Comparison of ENCODE assay signal across 22 cellular contexts in the genomic region with DNA sequence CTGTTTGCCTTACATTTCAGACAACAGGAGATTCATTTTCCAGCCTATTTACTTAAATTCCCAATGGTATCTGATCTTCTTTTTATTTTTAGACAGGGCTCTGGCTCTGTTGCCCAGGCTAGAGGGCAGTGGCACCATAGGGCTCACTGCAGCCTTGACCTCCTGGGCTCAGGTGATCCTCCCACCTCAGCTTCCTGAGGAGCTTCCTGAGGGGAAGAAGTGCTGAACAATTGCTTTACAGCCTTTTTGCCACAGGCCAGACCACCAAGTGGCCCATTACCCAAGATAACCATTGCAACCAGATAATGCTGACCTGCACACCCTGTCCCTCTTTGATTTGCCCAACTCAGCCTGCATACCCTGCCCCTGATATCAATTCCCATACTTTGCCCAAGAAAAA.
A peak's percentile ranks its signal among the peaks of the same experiment; 100 is the strongest.
DNase-seq lines count a peak whose midpoint lies in the region; ATAC-seq, FAIRE-seq and TF ChIP-seq lines count a peak whose summit lies in the region.
"Had no signal": no experiment of that assay in that cellular context is flagged by ENCODE, and none has a peak within 500 bp of the region (broad histone marks: within the 10 kb centered on the region; RNA-seq: fewer than 3 reads in every experiment).

No MANE protein-coding gene starts in this region.

- no peaks in the 10 kb centered on the region for H3K79me2 ChIP-seq in HepG2 (ENCODE audit: insufficient read depth, low read length)

- TF ChIP-seq EP300 in HepG2 (IDR thresholded peaks at IDR 0.05; ENCODE audit: low read depth in 2 of 2, low read length in 2 of 2) (no peak), HepG2 (CRISPR knock-in tag; IDR thresholded peaks at IDR 0.05; ENCODE audit: borderline replicate concordance) (no peak)

- peak overlapping the region; percentile 30 for H3K27ac Mint-ChIP-seq in glutamatergic neuron (ENCODE audit: unreplicated experiment)
- no peak overlapping the region for H3K27ac Mint-ChIP-seq in activated T-helper 1 cell treated with anti-CD3 and anti-CD28 coated beads, Interleukin-12 subunit alpha, Interleukin-12 subunit beta, Interleukin-2, Interleukin-4 antibody, amounts not matched to agents 30 ng/mL and 10 ng/mL and 1 ng/mL, durations not matched to agents 14 hours and 24 hours and 36 hours
- H3K27ac Mint-ChIP-seq: CD4-positive, alpha-beta T cell; HFFc6 had no signal

- CTCF ChIA-PET in HepG2 (lab: Yijun Ruan, JAX; ENCODE audit: low intra/inter-chr PET ratio, low total read pairs) = no interaction called here

- H3K36me3 ChIP-seq in HepG2 (replicated peaks in 1 of 2; ENCODE audit: control insufficient read depth in 1 of 2, insufficient read depth in 2 of 2, low read length in 2 of 2) (no peaks in the 10 kb centered on the region), right lobe of liver (no peaks in the 10 kb centered on the region), HUES64 (ENCODE audit: insufficient read depth, low read length) (peaks cover 5% of the 10 kb centered on the region; the same call in 1 of the 2 replicates), body of pancreas (replicated peaks in 1 of 2; ENCODE audit: insufficient read depth in 1 of 2, low read depth in 2 of 2) (no peaks in the 10 kb centered on the region), adrenal gland (replicated peaks in 1 of 2) (no peaks in the 10 kb centered on the region)

- ATAC-seq in HepG2 = peak; percentile 26; the same call in 1 of the 3 replicates
- no peak for ATAC-seq in right lobe of liver
- ATAC-seq in body of pancreas = no peak
- ATAC-seq: A549, GM12878, HCT116 had no signal

- peaks cover 4% of the 10 kb centered on the region for H3K27me3 Mint-ChIP-seq in glutamatergic neuron (ENCODE audit: unreplicated experiment)
- H3K27me3 Mint-ChIP-seq in activated T-helper 1 cell treated with anti-CD3 and anti-CD28 coated beads, Interleukin-12 subunit alpha, Interleukin-12 subunit beta, Interleukin-2, Interleukin-4 antibody, amounts not matched to agents 30 ng/mL and 10 ng/mL and 1 ng/mL, durations not matched to agents 14 hours and 24 hours and 36 hours (ENCODE audit: insufficient read depth) = no peaks in the 10 kb centered on the region
- H3K27me3 Mint-ChIP-seq: CD4-positive, alpha-beta T cell had no signal

- H3K9me3 ChIP-seq in HepG2 (ENCODE audit: low read length) (peaks cover 16% of the 10 kb centered on the region), right lobe of liver (no peaks in the 10 kb centered on the region), HUES64 (ENCODE audit: insufficient read depth, low read depth, low read length) (peaks cover 39% of the 10 kb centered on the region), body of pancreas (no peaks in the 10 kb centered on the region), adrenal gland (replicated peaks in 1 of 3) (no peaks in the 10 kb centered on the region)
- H3K9me3 ChIP-seq: A549, Caco-2 had no signal

- H3K9me3 Mint-ChIP-seq in glutamatergic neuron (ENCODE audit: unreplicated experiment) = peaks cover 12% of the 10 kb centered on the region
- H3K9me3 Mint-ChIP-seq in activated T-helper 1 cell treated with anti-CD3 and anti-CD28 coated beads, Interleukin-12 subunit alpha, Interleukin-12 subunit beta, Interleukin-2, Interleukin-4 antibody, amounts not matched to agents 30 ng/mL and 10 ng/mL and 1 ng/mL, durations not matched to agents 14 hours and 24 hours and 36 hours = peaks cover 10% of the 10 kb centered on the region

- DNase-seq in HepG2 (ENCODE audit: low spot score) = no peak
- no peak for DNase-seq in right lobe of liver
- no peak for DNase-seq in glutamatergic neuron
- no peak for DNase-seq in activated T-helper 1 cell treated with anti-CD3 and anti-CD28 coated beads, Interleukin-12 subunit alpha, Interleukin-12 subunit beta, Interleukin-2, Interleukin-4 antibody, amounts not matched to agents 30 ng/mL and 10 ng/mL and 1 ng/mL, durations not matched to agents 14 hours and 24 hours and 36 hours (ENCODE audit: low spot score)
- no peak for DNase-seq in body of pancreas
- no peak for DNase-seq in DMS53 (lab: John Stamatoyannopoulos, UW)
- no peak for DNase-seq in adrenal gland
- DNase-seq: AML-193; Caco-2; CD4-positive, alpha-beta T cell; DMS79; HFFc6 had no signal

- TF ChIP-seq RAD21 in HepG2 (CRISPR knock-in tag; IDR thresholded peaks at IDR 0.05) = no peak

- H3K27ac ChIP-seq in HepG2 (ENCODE audit: extremely low read length, insufficient read depth, low read length) (no peak overlapping the region), right lobe of liver (no peak overlapping the region), HUES64 (ENCODE audit: low read depth, low read length) (peak overlapping the region; percentile 88), body of pancreas (no peak overlapping the region), adrenal gland (no peak overlapping the region)
- H3K27ac ChIP-seq: 22Rv1, A549, C4-2B, HL-60 had no signal

- POLR2A ChIA-PET in HepG2 (lab: Yijun Ruan, JAX) = interaction anchor here (1.2 kb wide), 1 partner anchor 13 kb away, joined by 3 read pairs; no protein-coding TSS in a partner anchor

- no peak overlapping the region for H3K4me3 Mint-ChIP-seq in glutamatergic neuron (ENCODE audit: unreplicated experiment)
- no peak overlapping the region for H3K4me3 Mint-ChIP-seq in activated T-helper 1 cell treated with anti-CD3 and anti-CD28 coated beads, Interleukin-12 subunit alpha, Interleukin-12 subunit beta, Interleukin-2, Interleukin-4 antibody, amounts not matched to agents 30 ng/mL and 10 ng/mL and 1 ng/mL, durations not matched to agents 14 hours and 24 hours and 36 hours
- H3K4me3 Mint-ChIP-seq: CD4-positive, alpha-beta T cell; HFFc6 had no signal

- BruUV-seq in HepG2 (replicated peaks; lab: Mats Ljungman, UMichigan) = no TSS peak

- H2AFZ ChIP-seq in HepG2 (ENCODE audit: low read length) = no peak overlapping the region

- no peak for FAIRE-seq in HepG2 (lab: Jason Lieb, UNC)
- FAIRE-seq: A549, D721Med, GM12878, GM19239, H54 had no signal

- H3K4me1 ChIP-seq in HepG2 (ENCODE audit: insufficient read depth, low read length) (peaks cover 81% of the 10 kb centered on the region), right lobe of liver (peaks cover 0 to 7% (median 0%) of the 10 kb centered on the region in 4 donors), HUES64 (ENCODE audit: insufficient read depth, low read length) (peaks cover 27% of the 10 kb centered on the region), body of pancreas (no peaks in the 10 kb centered on the region), adrenal gland (replicated peaks in 1 of 2) (no peaks in the 10 kb centered on the region)
- H3K4me1 ChIP-seq: Caco-2 had no signal

- H3K27me3 ChIP-seq in HepG2 (ENCODE audit: control insufficient read depth in 1 of 2, insufficient read depth in 2 of 2, low read length in 2 of 2) = no peaks in the 10 kb centered on the region
- H3K27me3 ChIP-seq in right lobe of liver = no peaks in the 10 kb centered on the region
- no peaks in the 10 kb centered on the region for H3K27me3 ChIP-seq in HUES64 (ENCODE audit: insufficient read depth, low read length)
- no peaks in the 10 kb centered on the region for H3K27me3 ChIP-seq in body of pancreas
- H3K27me3 ChIP-seq in adrenal gland = no peaks in the 10 kb centered on the region

- in situ Hi-C loops in HepG2 (cut with HindIII; ENCODE audit: extremely low pct_ligation_motif_present, low pct_unique_long_range_greater_than_20kb) = no loop called here

- peaks cover 40% of the 10 kb centered on the region for H3K36me3 Mint-ChIP-seq in glutamatergic neuron (ENCODE audit: unreplicated experiment)
- H3K36me3 Mint-ChIP-seq in activated T-helper 1 cell treated with anti-CD3 and anti-CD28 coated beads, Interleukin-12 subunit alpha, Interleukin-12 subunit beta, Interleukin-2, Interleukin-4 antibody, amounts not matched to agents 30 ng/mL and 10 ng/mL and 1 ng/mL, durations not matched to agents 14 hours and 24 hours and 36 hours (ENCODE audit: low read depth) = no peaks in the 10 kb centered on the region

- no peak overlapping the region for H3K4me3 ChIP-seq in HepG2 (replicated peaks in 1 of 3; ENCODE audit: insufficient read depth in 1 of 3, low read depth in 2 of 3, low read length in 3 of 3)
- no peak overlapping the region for H3K4me3 ChIP-seq in right lobe of liver
- no peak overlapping the region for H3K4me3 ChIP-seq in HUES64 (ENCODE audit: low read length)
- no peak overlapping the region for H3K4me3 ChIP-seq in body of pancreas
- H3K4me3 ChIP-seq in adrenal gland = no peak overlapping the region
- H3K4me3 ChIP-seq: A549, GM12878 had no signal

- no peak overlapping the region for H3K9ac ChIP-seq in HepG2 (ENCODE audit: insufficient read depth, low read depth, low read length)
- peak overlapping the region; percentile 26; the same call in 1 of the 2 replicates for H3K9ac ChIP-seq in HUES64 (ENCODE audit: low read depth, low read length)

- intact Hi-C loops in HepG2 (cut with micrococcal nuclease; ENCODE audit: unreplicated experiment) = no loop called here
- intact Hi-C loops in right lobe of liver (cut with DNase I) = no loop called here
- intact Hi-C loops in activated T-helper 1 cell treated with anti-CD3 and anti-CD28 coated beads, Interleukin-12 subunit alpha, Interleukin-12 subunit beta, Interleukin-2, Interleukin-4 antibody, amounts not matched to agents 30 ng/mL and 10 ng/mL and 1 ng/mL, durations not matched to agents 14 hours and 24 hours and 36 hours (cut with micrococcal nuclease) = no loop called here
- intact Hi-C loops in body of pancreas (cut with DNase I) = no loop called here
- intact Hi-C loops in adrenal gland (cut with DNase I) = no loop called here

- peaks cover 4% of the 10 kb centered on the region for H3K4me1 Mint-ChIP-seq in glutamatergic neuron (ENCODE audit: low read depth, unreplicated experiment)
- no peaks in the 10 kb centered on the region for H3K4me1 Mint-ChIP-seq in activated T-helper 1 cell treated with anti-CD3 and anti-CD28 coated beads, Interleukin-12 subunit alpha, Interleukin-12 subunit beta, Interleukin-2, Interleukin-4 antibody, amounts not matched to agents 30 ng/mL and 10 ng/mL and 1 ng/mL, durations not matched to agents 14 hours and 24 hours and 36 hours (ENCODE audit: low read depth)

- no peaks in the 10 kb centered on the region for H4K20me1 ChIP-seq in HepG2 (ENCODE audit: insufficient read depth, low read length)

- TF ChIP-seq POLR2A in HepG2 (IDR thresholded peaks at IDR 0.05; ENCODE audit: insufficient read depth in 1 of 2, low read depth in 2 of 2, low read length in 2 of 2) = no peak
- TF ChIP-seq POLR2A in right lobe of liver (IDR thresholded peaks at IDR 0.05) = no peak
- TF ChIP-seq POLR2A in body of pancreas (IDR thresholded peaks at IDR 0.05) = no peak
- TF ChIP-seq POLR2A in adrenal gland (IDR thresholded peaks at IDR 0.05) = no peak

- no peak overlapping the region for H3K4me2 ChIP-seq in HepG2 (ENCODE audit: low read depth, low read length)
- H3K4me2 ChIP-seq: A549 had no signal

- TF ChIP-seq CTCF in HepG2 (CRISPR knock-in tag; IDR thresholded peaks at IDR 0.05) = no peak
- no peak for TF ChIP-seq CTCF in right lobe of liver (IDR thresholded peaks at IDR 0.05)
- TF ChIP-seq CTCF in glutamatergic neuron (IDR thresholded peaks at IDR 0.05; ENCODE audit: partially characterized antibody, unreplicated experiment) = no peak
- no peak for TF ChIP-seq CTCF in body of pancreas (IDR thresholded peaks at IDR 0.05)
- no peak for TF ChIP-seq CTCF in adrenal gland (IDR thresholded peaks at IDR 0.05)

TF ChIP-seq in HepG2, 621 proteins besides CTCF, POLR2A, EP300 and RAD21 (continues in another document):
- no peak for TF ChIP-seq ZNF530 (CRISPR knock-in tag; IDR thresholded peaks at IDR 0.05; ENCODE audit: low read depth)
- no peak for TF ChIP-seq ZNF350 (CRISPR knock-in tag; IDR thresholded peaks at IDR 0.05; ENCODE audit: borderline replicate concordance, low read depth)
- no peak for TF ChIP-seq CENPX (CRISPR knock-in tag; IDR thresholded peaks at IDR 0.05)
